9 cellular contexts compared by ENCODE assay signal in the genomic region with DNA sequence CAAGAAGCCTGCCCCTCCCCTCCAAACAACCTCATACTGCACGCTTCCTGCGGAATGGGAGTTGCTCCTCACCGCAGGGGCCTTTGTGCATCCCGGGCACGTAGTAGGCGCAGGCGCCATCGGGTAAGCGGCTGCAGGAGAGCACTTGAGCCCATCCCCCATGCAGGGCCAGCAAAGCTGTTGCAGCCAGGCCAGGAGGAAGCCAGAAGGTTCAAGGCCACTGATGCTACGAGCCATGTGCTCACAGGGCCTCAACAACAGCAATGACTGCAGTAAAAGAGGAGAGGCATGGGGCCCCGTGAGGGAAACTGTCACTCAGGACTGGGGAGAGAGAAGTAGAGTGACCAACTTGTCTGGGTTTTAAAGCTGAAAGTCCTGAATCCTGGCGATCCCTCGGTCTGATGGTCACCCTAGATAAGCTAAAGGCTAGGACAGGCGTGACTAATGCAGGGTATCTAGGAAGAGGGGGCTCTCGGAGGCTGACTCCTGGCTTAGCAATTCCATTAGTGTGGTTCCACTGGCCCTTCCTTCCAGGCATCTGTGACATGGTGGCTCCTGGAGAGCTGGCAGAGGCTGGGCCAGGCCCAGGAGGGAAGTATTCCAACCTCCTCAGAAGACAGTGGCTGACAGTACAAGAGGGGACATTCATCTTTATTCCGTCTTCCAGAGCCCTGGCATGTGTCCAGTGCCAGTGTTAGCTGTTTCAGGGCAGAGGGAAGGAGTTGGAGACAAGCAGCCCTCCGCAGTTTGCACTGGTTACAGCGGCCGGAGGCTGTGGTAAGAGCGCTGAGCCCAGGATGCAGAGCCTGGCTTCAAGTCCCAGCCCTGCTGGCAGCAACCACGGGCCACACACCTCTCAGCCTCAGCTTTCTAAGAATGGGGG. TPM values are rescaled to one million over a fixed set of nuclear protein-coding genes. Genes with fewer than 3 reads are reported as not detected.
DNase-seq lines count a peak whose midpoint lies in the region; ATAC-seq and TF ChIP-seq lines count a peak whose summit lies in the region.
"Had no signal": no experiment of that assay in that cellular context is flagged by ENCODE, and none has a peak within 500 bp of the region (broad histone marks: within the 10 kb centered on the region; RNA-seq: fewer than 3 reads in every experiment).

No MANE protein-coding gene starts in this region.

- intact Hi-C loops in vagina (cut with DNase I): no loop called here

- DNase-seq in Daoy (ENCODE audit: low read depth) (peak; percentile 62), NCI-H2227 treated with DMSO at 0.1 percent for 48 hours (lab: John Stamatoyannopoulos, UW) (peak; percentile 20), nucleus accumbens (lab: John Stamatoyannopoulos, UW) (peak in 45 of 56 donors; percentile 8 to 80 (median 47)), vagina (ENCODE audit: extremely low spot score in 2 of 2) (no peak)
- no peak for DNase-seq in effector memory CD8-positive, alpha-beta T cell
- DNase-seq: left cardiac atrium had no signal

- H3K27me3 Mint-ChIP-seq in effector memory CD8-positive, alpha-beta T cell: no peaks in the 10 kb centered on the region

- H3K27ac Mint-ChIP-seq in effector memory CD8-positive, alpha-beta T cell: peak overlapping the region; percentile 77 to 82

- no peaks in the 10 kb centered on the region for H3K27me3 ChIP-seq in vagina

- no peaks in the 10 kb centered on the region for H3K9me3 ChIP-seq in vagina

- peaks cover 0 to 18% of the 10 kb centered on the region in 2 donors for H3K36me3 ChIP-seq in vagina

- TF ChIP-seq POLR2A in vagina (IDR thresholded peaks at IDR 0.05) (no peak), GM18505 (IDR thresholded peaks at IDR 0.05; ENCODE audit: borderline replicate concordance, extremely low read depth, insufficient read depth, insufficient read length) (no peak)

- no peak overlapping the region for H3K4me3 ChIP-seq in vagina

- ATAC-seq in effector memory CD8-positive, alpha-beta T cell (replicated peaks): no peak
- ATAC-seq in GM21786 (IDR thresholded peaks at IDR 0.05; ENCODE audit: unreplicated experiment): no peak
- ATAC-seq in GM18505 (IDR thresholded peaks at IDR 0.05; ENCODE audit: unreplicated experiment): no peak
- no peak for ATAC-seq in GM19324 (IDR thresholded peaks at IDR 0.05; ENCODE audit: low FRiP score, unreplicated experiment)

- H3K4me1 ChIP-seq in vagina: peaks cover 28% of the 10 kb centered on the region

- TF ChIP-seq CTCF in vagina (IDR thresholded peaks at IDR 0.05): no peak

- H3K9me3 Mint-ChIP-seq in effector memory CD8-positive, alpha-beta T cell: no peaks in the 10 kb centered on the region

- H3K4me1 Mint-ChIP-seq in effector memory CD8-positive, alpha-beta T cell (ENCODE audit: low read depth in 2 of 2): peaks cover 16 to 19% of the 10 kb centered on the region in 2 donors

- no peak overlapping the region for H3K27ac ChIP-seq in vagina

- peak overlapping the region in 1 of 2 donors; percentile 41 for H3K4me3 Mint-ChIP-seq in effector memory CD8-positive, alpha-beta T cell

- H3K36me3 Mint-ChIP-seq in effector memory CD8-positive, alpha-beta T cell (ENCODE audit: insufficient read depth): peaks cover 31% of the 10 kb centered on the region

RNA-seq across cellular contexts. Expression of a gene that starts 20.8 kb away (rescaled TPM):
- 53.2 and 67.7 TPM in 2 replicates for total RNA-seq in Daoy (2014; rRNA removed; shearing (Covaris generic))
- 48.1 TPM for total RNA-seq in vagina

RNA-seq across cellular contexts. Expression of a gene that starts 35.3 kb away (rescaled TPM):
- total RNA-seq in Daoy (2014; rRNA removed; shearing (Covaris generic)): 0.27 and 0.29 TPM in 2 replicates
- 2.0 TPM for total RNA-seq in vagina
- total RNA-seq: left cardiac atrium had no signal

Comparison
In these comparisons a context has a peak if more than half of its experiments do, and no peak if none do; other contexts are left out.
1. DNase-seq: peak in Daoy (single experiment), NCI-H2227 treated with DMSO at 0.1 percent for 48 hours (single experiment) and nucleus accumbens (45 of 56); none in effector memory CD8-positive, alpha-beta T cell (0 of 3) and vagina (0 of 2).